Comparison of ENCODE assay signal across 14 cellular contexts in genomic region chr19:535017-535835, GRCh38. TPM values are rescaled to one million over a fixed set of nuclear protein-coding genes. Genes with fewer than 3 reads are reported as not detected.
DNase-seq lines count a peak whose midpoint lies in the region; ATAC-seq and TF ChIP-seq lines count a peak whose summit lies in the region.
"Had no signal": no experiment of that assay in that cellular context is flagged by ENCODE, and none has a peak within 500 bp of the region (broad histone marks: within the 10 kb centered on the region; RNA-seq: fewer than 3 reads in every experiment).

No MANE protein-coding gene starts in this region.

- H3K4me3 ChIP-seq in kidney epithelial cell (ENCODE audit: low read depth, low read length) = no peak overlapping the region
- no peak overlapping the region for H3K4me3 ChIP-seq in transverse colon
- H3K4me3 ChIP-seq: adrenal gland, lung had no signal

- peaks cover 14 to 32% (median 28%) of the 10 kb centered on the region in 4 donors for H3K4me1 ChIP-seq in transverse colon

- intact Hi-C loops in activated T-helper 1 cell treated with anti-CD3 and anti-CD28 coated beads, Interleukin-12 subunit alpha, Interleukin-12 subunit beta, Interleukin-2, Interleukin-4 antibody, amounts not matched to agents 30 ng/mL and 10 ng/mL and 1 ng/mL, durations not matched to agents 14 hours and 24 hours and 36 hours (cut with micrococcal nuclease) = no loop called here
- intact Hi-C loops in transverse colon (cut with DNase I; ENCODE audit: low total_unique reads) = no loop called here

- no peaks in the 10 kb centered on the region for H3K27me3 Mint-ChIP-seq in activated naive CD8-positive, alpha-beta T cell
- H3K27me3 Mint-ChIP-seq in activated naive CD8-positive, alpha-beta T cell treated with anti-CD3 and anti-CD28 coated beads, Interleukin-2, amount 50 U/mL, for 24 hours = no peaks in the 10 kb centered on the region
- no peaks in the 10 kb centered on the region for H3K27me3 Mint-ChIP-seq in activated T-helper 1 cell treated with anti-CD3 and anti-CD28 coated beads, Interleukin-12 subunit alpha, Interleukin-12 subunit beta, Interleukin-2, Interleukin-4 antibody, amounts not matched to agents 30 ng/mL and 10 ng/mL and 1 ng/mL, durations not matched to agents 14 hours and 24 hours and 36 hours (ENCODE audit: insufficient read depth)

- peak; percentile 25 for TF ChIP-seq CTCF in kidney epithelial cell (IDR thresholded peaks at IDR 0.05; ENCODE audit: insufficient read depth, low read length, poor library complexity, severe bottlenecking)
- TF ChIP-seq CTCF in transverse colon (IDR thresholded peaks at IDR 0.05) = no peak

- peak overlapping the region in 2 of 4 donors; percentile 7 to 24 for H3K27ac ChIP-seq in transverse colon
- H3K27ac ChIP-seq: adrenal gland, KMS-11 had no signal

- no peak for TF ChIP-seq POLR2A in transverse colon (IDR thresholded peaks at IDR 0.05)

- WGBS in transverse colon (ENCODE audit: low coverage in 1 of 2), 2 donors = 58% methylated on average over 14 of the region's 16 CpGs; no CpG with 5 or more reads in 1 of the 2 donors

- H3K9me3 ChIP-seq in transverse colon = no peaks in the 10 kb centered on the region
- H3K9me3 ChIP-seq: adrenal gland, BE2C had no signal

- H3K4me3 Mint-ChIP-seq in activated naive CD8-positive, alpha-beta T cell = peak overlapping the region; percentile 38
- no peak overlapping the region for H3K4me3 Mint-ChIP-seq in activated naive CD8-positive, alpha-beta T cell treated with anti-CD3 and anti-CD28 coated beads, Interleukin-2, amount 50 U/mL, for 24 hours
- H3K4me3 Mint-ChIP-seq in activated T-helper 1 cell treated with anti-CD3 and anti-CD28 coated beads, Interleukin-12 subunit alpha, Interleukin-12 subunit beta, Interleukin-2, Interleukin-4 antibody, amounts not matched to agents 30 ng/mL and 10 ng/mL and 1 ng/mL, durations not matched to agents 14 hours and 24 hours and 36 hours = peak overlapping the region; percentile 68

- H3K27ac Mint-ChIP-seq in activated naive CD8-positive, alpha-beta T cell = no peak overlapping the region
- H3K27ac Mint-ChIP-seq in activated naive CD8-positive, alpha-beta T cell treated with anti-CD3 and anti-CD28 coated beads, Interleukin-2, amount 50 U/mL, for 24 hours = no peak overlapping the region
- peak overlapping the region; percentile 68 for H3K27ac Mint-ChIP-seq in activated T-helper 1 cell treated with anti-CD3 and anti-CD28 coated beads, Interleukin-12 subunit alpha, Interleukin-12 subunit beta, Interleukin-2, Interleukin-4 antibody, amounts not matched to agents 30 ng/mL and 10 ng/mL and 1 ng/mL, durations not matched to agents 14 hours and 24 hours and 36 hours

- no peaks in the 10 kb centered on the region for H3K36me3 Mint-ChIP-seq in activated naive CD8-positive, alpha-beta T cell
- H3K36me3 Mint-ChIP-seq in activated naive CD8-positive, alpha-beta T cell treated with anti-CD3 and anti-CD28 coated beads, Interleukin-2, amount 50 U/mL, for 24 hours (ENCODE audit: low read depth) = peaks cover 3% of the 10 kb centered on the region
- H3K36me3 Mint-ChIP-seq in activated T-helper 1 cell treated with anti-CD3 and anti-CD28 coated beads, Interleukin-12 subunit alpha, Interleukin-12 subunit beta, Interleukin-2, Interleukin-4 antibody, amounts not matched to agents 30 ng/mL and 10 ng/mL and 1 ng/mL, durations not matched to agents 14 hours and 24 hours and 36 hours (ENCODE audit: low read depth) = peaks cover 5% of the 10 kb centered on the region

- no peak for ATAC-seq in activated naive CD8-positive, alpha-beta T cell treated with anti-CD3 and anti-CD28 coated beads, Interleukin-2, amount 50 U/mL, for 24 hours
- no peak for ATAC-seq in HG03159 (IDR thresholded peaks at IDR 0.05; ENCODE audit: unreplicated experiment)

- H3K36me3 ChIP-seq in kidney epithelial cell (ENCODE audit: control insufficient read depth, insufficient read depth, low read length) (no peaks in the 10 kb centered on the region), transverse colon (peaks cover 0 to 25% (median 4%) of the 10 kb centered on the region in 4 donors)

- no peak for DNase-seq in activated naive CD8-positive, alpha-beta T cell treated with anti-CD3 and anti-CD28 coated beads, Interleukin-2, amount 50 U/mL, for 24 hours
- no peak for DNase-seq in activated T-helper 1 cell treated with anti-CD3 and anti-CD28 coated beads, Interleukin-12 subunit alpha, Interleukin-12 subunit beta, Interleukin-2, Interleukin-4 antibody, amounts not matched to agents 30 ng/mL and 10 ng/mL and 1 ng/mL, durations not matched to agents 14 hours and 24 hours and 36 hours (ENCODE audit: low spot score)
- DNase-seq in kidney epithelial cell (ENCODE audit: low read depth) = no peak
- DNase-seq in transverse colon = peak; percentile 16
- DNase-seq in DMS 273 treated with DMSO at 0.1 percent for 48 hours (lab: John Stamatoyannopoulos, UW) = no peak
- DNase-seq in NCI-H748 (lab: John Stamatoyannopoulos, UW; ENCODE audit: unreplicated experiment) = no peak
- DNase-seq: BE2C; NCI-H748 treated with DMSO at 0.1 percent for 48 hours; stimulated activated naive CD4-positive, alpha-beta T cell had no signal

- no peak for TF ChIP-seq EP300 in transverse colon (IDR thresholded peaks at IDR 0.05; ENCODE audit: low read depth)

- no peaks in the 10 kb centered on the region for H3K27me3 ChIP-seq in kidney epithelial cell (ENCODE audit: control insufficient read depth, insufficient read depth, low read length)
- H3K27me3 ChIP-seq in transverse colon = no peaks in the 10 kb centered on the region
- H3K27me3 ChIP-seq: adrenal gland had no signal

- H3K4me1 Mint-ChIP-seq in activated naive CD8-positive, alpha-beta T cell (ENCODE audit: low read depth) = peaks cover 9% of the 10 kb centered on the region
- H3K4me1 Mint-ChIP-seq in activated naive CD8-positive, alpha-beta T cell treated with anti-CD3 and anti-CD28 coated beads, Interleukin-2, amount 50 U/mL, for 24 hours = peaks cover 21% of the 10 kb centered on the region
- H3K4me1 Mint-ChIP-seq in activated T-helper 1 cell treated with anti-CD3 and anti-CD28 coated beads, Interleukin-12 subunit alpha, Interleukin-12 subunit beta, Interleukin-2, Interleukin-4 antibody, amounts not matched to agents 30 ng/mL and 10 ng/mL and 1 ng/mL, durations not matched to agents 14 hours and 24 hours and 36 hours (ENCODE audit: low read depth) = peaks cover 9% of the 10 kb centered on the region

- no peaks in the 10 kb centered on the region for H3K9me3 Mint-ChIP-seq in activated naive CD8-positive, alpha-beta T cell (ENCODE audit: low read depth)
- H3K9me3 Mint-ChIP-seq in activated naive CD8-positive, alpha-beta T cell treated with anti-CD3 and anti-CD28 coated beads, Interleukin-2, amount 50 U/mL, for 24 hours = no peaks in the 10 kb centered on the region
- no peaks in the 10 kb centered on the region for H3K9me3 Mint-ChIP-seq in activated T-helper 1 cell treated with anti-CD3 and anti-CD28 coated beads, Interleukin-12 subunit alpha, Interleukin-12 subunit beta, Interleukin-2, Interleukin-4 antibody, amounts not matched to agents 30 ng/mL and 10 ng/mL and 1 ng/mL, durations not matched to agents 14 hours and 24 hours and 36 hours

- in situ Hi-C loops in transverse colon (cut with MboI; ENCODE audit: low pct_ligation_motif_present in 1 of 4, low pct_unique_long_range_greater_than_20kb in 1 of 4, low sequenced_read_pairs in 3 of 4) = no loop called here

RNA-seq across cellular contexts. Expression of gene CDC34, which starts 3.7 kb away (rescaled TPM):
- 56.6 and 58.2 TPM in 2 replicates for total RNA-seq in activated T-helper 1 cell treated with anti-CD3 and anti-CD28 coated beads, Interleukin-12 subunit alpha, Interleukin-12 subunit beta, Interleukin-2, Interleukin-4 antibody, amounts not matched to agents 30 ng/mL and 10 ng/mL and 1 ng/mL, durations not matched to agents 14 hours and 24 hours and 36 hours
- total RNA-seq in kidney epithelial cell = 168 and 194 TPM in 2 replicates
- total RNA-seq in transverse colon = 100 to 1,000 TPM in 3 of 4 donors, 10 to 100 TPM in 1; 72.0 to 116 (median 103) TPM

RNA-seq across cellular contexts. Expression of gene GZMM, which starts 8.6 kb away (rescaled TPM):
- total RNA-seq in activated T-helper 1 cell treated with anti-CD3 and anti-CD28 coated beads, Interleukin-12 subunit alpha, Interleukin-12 subunit beta, Interleukin-2, Interleukin-4 antibody, amounts not matched to agents 30 ng/mL and 10 ng/mL and 1 ng/mL, durations not matched to agents 14 hours and 24 hours and 36 hours = 52.7 and 55.6 TPM in 2 replicates
- total RNA-seq in kidney epithelial cell (not detected in 2 replicates), transverse colon (1 to 10 TPM in 2 of 4 donors, not detected in 2; 1.1 to 1.8 TPM)

RNA-seq across cellular contexts. Expression of gene TPGS1, which starts 27.9 kb away (rescaled TPM):
- 17.6 and 18.2 TPM in 2 replicates for total RNA-seq in activated T-helper 1 cell treated with anti-CD3 and anti-CD28 coated beads, Interleukin-12 subunit alpha, Interleukin-12 subunit beta, Interleukin-2, Interleukin-4 antibody, amounts not matched to agents 30 ng/mL and 10 ng/mL and 1 ng/mL, durations not matched to agents 14 hours and 24 hours and 36 hours
- 52.7 and 68.8 TPM in 2 replicates for total RNA-seq in kidney epithelial cell
- 100 to 1,000 TPM in 1 of 4 donors, 10 to 100 TPM in 3; 18.0 to 103 (median 43.8) TPM for total RNA-seq in transverse colon

RNA-seq across cellular contexts. Expression of gene BSG, which starts 37.2 kb away (rescaled TPM):
- 307 and 308 TPM in 2 replicates for total RNA-seq in activated T-helper 1 cell treated with anti-CD3 and anti-CD28 coated beads, Interleukin-12 subunit alpha, Interleukin-12 subunit beta, Interleukin-2, Interleukin-4 antibody, amounts not matched to agents 30 ng/mL and 10 ng/mL and 1 ng/mL, durations not matched to agents 14 hours and 24 hours and 36 hours
- total RNA-seq in kidney epithelial cell (838 and 979 TPM in 2 replicates), transverse colon (1,000 to 10,000 TPM in 3 of 4 donors, 100 to 1,000 TPM in 1; 909 to 2,228 (median 1,224) TPM)

RNA-seq across cellular contexts. Expression of gene MADCAM1, which starts 38.9 kb away (rescaled TPM):
- 0.18 and 0.27 TPM in 2 replicates for total RNA-seq in activated T-helper 1 cell treated with anti-CD3 and anti-CD28 coated beads, Interleukin-12 subunit alpha, Interleukin-12 subunit beta, Interleukin-2, Interleukin-4 antibody, amounts not matched to agents 30 ng/mL and 10 ng/mL and 1 ng/mL, durations not matched to agents 14 hours and 24 hours and 36 hours
- total RNA-seq in kidney epithelial cell (0.14 and 0.46 TPM in 2 replicates), transverse colon (1 to 10 TPM in 3 of 4 donors, under 1 TPM in 1; 0.68 to 6.7 (median 2.9) TPM)

Comparison
In these comparisons a context has a peak if more than half of its experiments do, and no peak if none do; other contexts are left out.
1. RNA of gene GZMM, which starts 8.6 kb away (total RNA-seq): 52.7 to 55.6 TPM in activated T-helper 1 cell treated with anti-CD3 and anti-CD28 coated beads, Interleukin-12 subunit alpha, Interleukin-12 subunit beta, Interleukin-2, Interleukin-4 antibody, amounts not matched to agents 30 ng/mL and 10 ng/mL and 1 ng/mL, durations not matched to agents 14 hours and 24 hours and 36 hours; 1.1 to 1.8 TPM in transverse colon and not detected in kidney epithelial cell; every median in the first group is over 10 times any median in the second.